In genomic region chr19:56309511-56310185, GRCh38 we compare ENCODE assay signal across 8 cellular contexts. TPM values are rescaled to one million over a fixed set of nuclear protein-coding genes. Genes with fewer than 3 reads are reported as not detected.
DNase-seq lines count a peak whose midpoint lies in the region; ATAC-seq and TF ChIP-seq lines count a peak whose summit lies in the region.

No MANE protein-coding gene starts in this region.

- H3K4me1 Mint-ChIP-seq in T-helper 17 cell = peaks cover 21% of the 10 kb centered on the region
- peaks cover 13 to 16% of the 10 kb centered on the region in 2 donors for H3K4me1 Mint-ChIP-seq in immature natural killer cell

- H3K36me3 Mint-ChIP-seq in T-helper 17 cell (ENCODE audit: low read depth) (peaks cover 5% of the 10 kb centered on the region), immature natural killer cell (peaks cover 3 to 25% (median 19%) of the 10 kb centered on the region in 3 donors)

- H3K4me3 Mint-ChIP-seq in T-helper 17 cell = no peak overlapping the region
- H3K4me3 Mint-ChIP-seq in immature natural killer cell = no peak overlapping the region

- H3K27ac ChIP-seq in ascending aorta = no peak overlapping the region

- peak; percentile 100 for TF ChIP-seq CTCF in GM06990 (IDR thresholded peaks at IDR 0.05; ENCODE audit: insufficient read depth, low read length, poor library complexity, severe bottlenecking)
- TF ChIP-seq CTCF in ascending aorta (IDR thresholded peaks at IDR 0.05) = peak in 2 of 3 experiments; percentile 41 to 45

- H3K27ac Mint-ChIP-seq in T-helper 17 cell = no peak overlapping the region
- H3K27ac Mint-ChIP-seq in immature natural killer cell = no peak overlapping the region

- intact Hi-C loops in ascending aorta (cut with DNase I) = loop anchor here (10.0 kb wide), 5 partner anchors 525 to 1865 kb away; partner anchors contain the start of genes LENG8, UBE2S, ZIK1 and ZNF329

- in situ Hi-C loops in KBM-7 (cut with MboI; ENCODE audit: low pct_unique_long_range_greater_than_20kb, low sequenced_read_pairs) = no loop called here

- H3K4me1 ChIP-seq in ascending aorta = no peaks in the 10 kb centered on the region

- ATAC-seq in T-helper 17 cell = peak; percentile 44

- H3K27me3 ChIP-seq in GM06990 (replicated peaks; ENCODE audit: control insufficient read depth, insufficient read depth, low read length) (no peaks in the 10 kb centered on the region), ascending aorta (no peaks in the 10 kb centered on the region)

- H3K9me3 ChIP-seq in T-helper 17 cell (ENCODE audit: control insufficient read depth, low read length, poor library complexity, severe bottlenecking) (no peaks in the 10 kb centered on the region), ascending aorta (no peaks in the 10 kb centered on the region)

- H3K27me3 Mint-ChIP-seq in T-helper 17 cell = no peaks in the 10 kb centered on the region
- H3K27me3 Mint-ChIP-seq in immature natural killer cell (ENCODE audit: low read depth in 3 of 3) = peaks cover 7 to 11% (median 7%) of the 10 kb centered on the region in 3 donors

- no peaks in the 10 kb centered on the region for H3K9me3 Mint-ChIP-seq in immature natural killer cell

- H3K4me3 ChIP-seq in GM06990 (replicated peaks; ENCODE audit: low read depth, low read length) (no peak overlapping the region), ascending aorta (no peak overlapping the region)

- DNase-seq in GM06990 (ENCODE audit: extremely low read depth, insufficient read length) (peak; percentile 61), KBM-7 (peak; percentile 69), T-helper 17 cell (peak; percentile 22 to 52 (median 31)), ascending aorta (ENCODE audit: low spot score in 2 of 2) (no peak), immature natural killer cell (peak; percentile 44 to 49 (median 49)), inferior parietal cortex (ENCODE audit: extremely low spot score) (no peak), putamen (ENCODE audit: low spot score) (no peak)
- DNase-seq in stimulated activated CD8-positive, alpha-beta memory T cell treated with anti-CD3 and anti-CD28 coated beads, Interleukin-12 subunit alpha, Interleukin-12 subunit beta, amount 100 ng/mL, for 1 hour (ENCODE audit: low read depth) = peak; percentile 17

- H3K36me3 ChIP-seq in GM06990 (ENCODE audit: control insufficient read depth, insufficient read depth, low read length) = no peaks in the 10 kb centered on the region; the same call in 1 of the 2 replicates
- peaks cover 0 to 3% of the 10 kb centered on the region in 2 donors for H3K36me3 ChIP-seq in ascending aorta

RNA-seq across cellular contexts. Expression of gene ZSCAN5A, which starts 5.0 kb away (rescaled TPM):
- total RNA-seq in T-helper 17 cell (10 to 100 TPM in 1 of 2 donors, 1 to 10 TPM in 1; 9.1 to 11.1 TPM), ascending aorta (13.3 TPM)
- polyA plus RNA-seq in immature natural killer cell = 10 to 100 TPM in 1 of 3 donors, 1 to 10 TPM in 2; 4.3 to 11.4 (median 7.7) TPM

RNA-seq across cellular contexts. Expression of gene EDDM13, which starts 37.1 kb away (rescaled TPM):
- total RNA-seq in T-helper 17 cell (not detected), ascending aorta (not detected)
- polyA plus RNA-seq in immature natural killer cell = 1 to 10 TPM; 4.5 to 7.7 (median 4.9) TPM

Comparison
In these comparisons a context has a peak if more than half of its experiments do, and no peak if none do; other contexts are left out.
1. DNase-seq: peak in GM06990 (single experiment), KBM-7 (single experiment), T-helper 17 cell (3 of 3), immature natural killer cell (3 of 3) and stimulated activated CD8-positive, alpha-beta memory T cell treated with anti-CD3 and anti-CD28 coated beads, Interleukin-12 subunit alpha, Interleukin-12 subunit beta, amount 100 ng/mL, for 1 hour (single experiment); none in ascending aorta (0 of 2), inferior parietal cortex (single experiment) and putamen (single experiment).